In the genomic region with DNA sequence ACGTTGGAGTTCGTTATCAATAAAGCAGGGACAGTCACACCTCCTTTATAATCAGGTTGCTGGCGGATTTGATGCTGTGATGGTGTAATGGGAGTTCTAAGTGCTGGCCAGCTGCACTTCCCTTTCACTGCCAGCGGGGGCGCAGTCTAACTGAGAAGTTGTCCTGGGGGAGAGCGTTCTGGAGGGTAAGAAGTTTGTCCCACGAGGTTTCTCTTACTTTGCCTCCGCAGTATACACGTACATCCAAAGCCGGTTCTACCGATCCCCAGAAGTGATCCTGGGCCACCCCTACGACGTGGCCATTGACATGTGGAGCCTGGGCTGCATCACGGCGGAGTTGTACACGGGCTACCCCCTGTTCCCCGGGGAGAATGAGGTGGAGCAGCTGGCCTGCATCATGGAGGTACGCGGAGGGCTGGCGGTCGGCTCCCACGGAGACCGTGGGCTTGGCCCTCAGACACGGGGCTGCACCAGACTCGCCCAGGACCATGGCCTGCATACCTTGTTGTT, we compare ENCODE assay signal across 8 cellular contexts.
DNase-seq lines count a peak whose midpoint lies in the region; ATAC-seq and TF ChIP-seq lines count a peak whose summit lies in the region.

No MANE protein-coding gene starts in this region.

- peak; percentile 88 for TF ChIP-seq CTCF in OCI-LY3 (IDR thresholded peaks at IDR 0.05; ENCODE audit: low read depth, low read length)

- 0 out of 2 replicates have a peak overlapping the region, but pooled peaks have one; percentile 19 for H3K27ac ChIP-seq in OCI-LY3 (ENCODE audit: low read length)

- peaks cover 6% of the 10 kb centered on the region; the same call in 1 of the 2 replicates for H3K27me3 ChIP-seq in OCI-LY3 (ENCODE audit: low read depth, low read length)
- no peaks in the 10 kb centered on the region for H3K27me3 ChIP-seq in mucosa of stomach (ENCODE audit: control insufficient read depth, insufficient read depth, low read length)

- no peaks in the 10 kb centered on the region for H4K20me1 ChIP-seq in OCI-LY3 (ENCODE audit: insufficient read depth, low read length)

- DNase-seq in DMS 273 treated with DMSO at 0.1 percent for 48 hours (lab: John Stamatoyannopoulos, UW) (peak; percentile 45), HUDEP-2 (lab: John Stamatoyannopoulos, UW; ENCODE audit: unreplicated experiment in 76 of 76) (peak in 74 of 76 experiments; percentile 18 to 86 (median 66)), activated T-cell treated with anti-CD3 and anti-CD28 coated beads for 48 hours (ENCODE audit: low read depth) (peak; percentile 68), erythroblast (lab: John Stamatoyannopoulos, UW) (peak; percentile 88 to 89)
- DNase-seq in stimulated activated CD8-positive, alpha-beta memory T cell treated with anti-CD3 and anti-CD28 coated beads, Interleukin-4, amount 100 ng/mL, for 48 hours, result peak; percentile 87

- no peaks in the 10 kb centered on the region for H3K36me3 ChIP-seq in OCI-LY3 (replicated peaks; ENCODE audit: low read depth, low read length)
- no peaks in the 10 kb centered on the region for H3K36me3 ChIP-seq in mucosa of stomach (ENCODE audit: control insufficient read depth, insufficient read depth, low read length)

- peak; percentile 55 for TF ChIP-seq POLR2A in erythroblast (IDR thresholded peaks at IDR 0.05; ENCODE audit: low read length)

- peak overlapping the region; percentile 57 for H3K4me2 ChIP-seq in OCI-LY3 (ENCODE audit: low read length)

- H3K9me3 ChIP-seq in OCI-LY3 (ENCODE audit: insufficient read depth, low read length), result no peaks in the 10 kb centered on the region
- H3K9me3 ChIP-seq in mucosa of stomach (ENCODE audit: control insufficient read depth, low read length), result no peaks in the 10 kb centered on the region

- H3K79me2 ChIP-seq in OCI-LY3 (ENCODE audit: low read length), result peaks cover 19% of the 10 kb centered on the region

- H3K4me1 ChIP-seq in OCI-LY3 (ENCODE audit: low read length) (peaks cover 4% of the 10 kb centered on the region), mucosa of stomach (ENCODE audit: control insufficient read depth, insufficient read depth, low read length) (no peaks in the 10 kb centered on the region)

- ATAC-seq in GM21367 (IDR thresholded peaks at IDR 0.05; ENCODE audit: unreplicated experiment), result peak; percentile 91

- H3K4me3 ChIP-seq in OCI-LY3 (ENCODE audit: low read length) (peak overlapping the region; percentile 83), mucosa of stomach (ENCODE audit: low read length) (peak overlapping the region; percentile 92)

- peak overlapping the region; percentile 65 for H3K9ac ChIP-seq in OCI-LY3 (ENCODE audit: low read length)
- peak overlapping the region; percentile 83 for H3K9ac ChIP-seq in mucosa of stomach (ENCODE audit: low read length)

- peak overlapping the region; percentile 80 for H2AFZ ChIP-seq in OCI-LY3 (ENCODE audit: low read depth, low read length)

Comparison
In these comparisons a context has a peak if more than half of its experiments do, and no peak if none do; other contexts are left out.
1. Peak in every context shown above with its lines: DNase-seq, ATAC-seq, H3K4me3 ChIP-seq and H3K27ac ChIP-seq.